In genomic region chr15:92653836-92654524, GRCh38 we compare ENCODE assay signal across 1 cellular context.
TF ChIP-seq lines count a peak whose summit lies in the region.

No MANE protein-coding gene starts in this region.

TF ChIP-seq in WTC11, 78 proteins besides CTCF, POLR2A, EP300 and RAD21 (continued from another document):
- TF ChIP-seq KAT7 (CRISPR knock-in tag; IDR thresholded peaks at IDR 0.05; ENCODE audit: borderline replicate concordance) (no peak), JUN (CRISPR knock-in tag; IDR thresholded peaks at IDR 0.05) (no peak), JAZF1 (CRISPR knock-in tag; IDR thresholded peaks at IDR 0.05) (no peak), EMX1 (CRISPR knock-in tag; IDR thresholded peaks at IDR 0.05) (no peak)
TF ChIP-seq in WTC11: peak in this region for 0.
